ENCODE assay signal across 20 cellular contexts in the genomic region with DNA sequence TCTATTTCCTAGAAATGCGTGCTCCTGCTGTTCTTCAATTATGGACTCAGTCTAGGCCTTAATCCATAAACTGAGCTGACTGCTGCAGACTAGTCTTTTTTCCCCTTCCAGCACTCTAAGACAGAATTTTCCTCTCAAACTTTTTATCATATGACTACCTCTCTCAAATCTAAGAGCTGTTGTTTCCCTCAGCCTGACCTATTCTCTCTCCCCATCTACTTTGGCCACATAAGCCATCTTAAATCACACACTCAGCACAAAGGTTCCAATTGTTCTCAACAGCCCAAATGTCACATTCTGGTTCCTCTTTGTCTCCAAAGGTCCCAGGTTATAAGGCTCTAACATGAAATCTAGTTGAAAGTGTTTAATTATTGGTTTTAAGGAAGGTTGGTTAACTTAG.
A peak's percentile ranks its signal among the peaks of the same experiment; 100 is the strongest.
DNase-seq lines count a peak whose midpoint lies in the region; TF ChIP-seq lines count a peak whose summit lies in the region.
"Had no signal": no experiment of that assay in that cellular context is flagged by ENCODE, and none has a peak within 500 bp of the region (broad histone marks: within the 10 kb centered on the region; RNA-seq: fewer than 3 reads in every experiment).

No MANE protein-coding gene starts in this region.

- H3K4me3 ChIP-seq in neural progenitor cell (no peak overlapping the region), testis (no peak overlapping the region), PC-9 (no peak overlapping the region)
- H3K4me3 ChIP-seq: A549, SJSA1 had no signal

- H3K27ac ChIP-seq in neural progenitor cell: no peak overlapping the region
- no peak overlapping the region for H3K27ac ChIP-seq in testis
- no peak overlapping the region for H3K27ac ChIP-seq in PC-9
- H3K27ac ChIP-seq: A549, SJSA1 had no signal

- H3K4me3 Mint-ChIP-seq in glutamatergic neuron (ENCODE audit: unreplicated experiment) (peak overlapping the region; percentile 47), neural progenitor cell (no peak overlapping the region), endothelial cell (ENCODE audit: unreplicated experiment) (no peak overlapping the region)
- H3K4me3 Mint-ChIP-seq: CD4-positive, alpha-beta memory T cell had no signal

- 81 to 94% methylated on average over 1 of the region's 1 CpG for WGBS in testis, 2 donors

- H2AFZ ChIP-seq in neural progenitor cell (replicated peaks): peak overlapping the region; percentile 80
- no peak overlapping the region for H2AFZ ChIP-seq in PC-9

- H3K79me2 ChIP-seq in neural progenitor cell (ENCODE audit: low read depth): no peaks in the 10 kb centered on the region
- no peaks in the 10 kb centered on the region for H3K79me2 ChIP-seq in PC-9 (ENCODE audit: low read depth)

- H3K27me3 Mint-ChIP-seq in glutamatergic neuron (ENCODE audit: unreplicated experiment) (peaks cover 2% of the 10 kb centered on the region), neural progenitor cell (ENCODE audit: insufficient read depth, low read depth) (no peaks in the 10 kb centered on the region), endothelial cell (ENCODE audit: unreplicated experiment) (peaks cover 3% of the 10 kb centered on the region)
- H3K27me3 Mint-ChIP-seq: CD4-positive, alpha-beta memory T cell had no signal

- H3F3A ChIP-seq in neural progenitor cell (ENCODE audit: low read depth) (no peaks in the 10 kb centered on the region), PC-9 (ENCODE audit: insufficient read depth, low read depth) (no peaks in the 10 kb centered on the region)

- no peak overlapping the region for H3K9ac ChIP-seq in neural progenitor cell

- DNase-seq in SK-MEL-5 (ENCODE audit: low read depth, low spot score) (peak; percentile 82), glutamatergic neuron (no peak), neural progenitor cell (ENCODE audit: low spot score) (peak; percentile 9), endothelial cell (ENCODE audit: low spot score) (no peak), SHP77 (lab: John Stamatoyannopoulos, UW) (no peak), testis (no peak), PC-9 (no peak)
- DNase-seq: CD4-positive, alpha-beta memory T cell; COR-L47; EL; GF-D8; Kasumi-1; NCI-H1092 treated with DMSO at 0.1 percent for 48 hours; NCI-H1436 treated with DMSO at 0.1 percent for 48 hours; NCI-H187 treated with DMSO at 0.1 percent for 48 hours; NCI-H82; NK-92 treated with Interleukin-12 subunit alpha and Interleukin-12 subunit beta, amount 100 ng/mL, for 24 hours; PC-3 had no signal

- H3K27me3 ChIP-seq in neural progenitor cell: no peaks in the 10 kb centered on the region
- H3K27me3 ChIP-seq in testis: no peaks in the 10 kb centered on the region
- no peaks in the 10 kb centered on the region for H3K27me3 ChIP-seq in PC-9 (ENCODE audit: insufficient read depth, low read depth)
- H3K27me3 ChIP-seq: SJSA1 had no signal

- in situ Hi-C loops in SK-MEL-5 (cut with HindIII; ENCODE audit: low pct_unique_long_range_greater_than_20kb, low sequenced_read_pairs): no loop called here

- intact Hi-C loops in testis (cut with DNase I; ENCODE audit: low total_unique reads) (no loop called here), PC-9 (cut with micrococcal nuclease; ENCODE audit: unreplicated experiment) (no loop called here)

- H3K9me3 Mint-ChIP-seq in glutamatergic neuron (ENCODE audit: unreplicated experiment): peaks cover 5% of the 10 kb centered on the region
- H3K9me3 Mint-ChIP-seq in neural progenitor cell: no peaks in the 10 kb centered on the region
- H3K9me3 Mint-ChIP-seq in endothelial cell (ENCODE audit: unreplicated experiment): no peaks in the 10 kb centered on the region
- H3K9me3 Mint-ChIP-seq: CD4-positive, alpha-beta memory T cell had no signal

- H3K27ac Mint-ChIP-seq in glutamatergic neuron (ENCODE audit: unreplicated experiment): peak overlapping the region; percentile 93
- peak overlapping the region; percentile 74 for H3K27ac Mint-ChIP-seq in neural progenitor cell
- no peak overlapping the region for H3K27ac Mint-ChIP-seq in endothelial cell (ENCODE audit: unreplicated experiment)
- H3K27ac Mint-ChIP-seq: CD4-positive, alpha-beta memory T cell had no signal

- no peaks in the 10 kb centered on the region for H4K20me1 ChIP-seq in neural progenitor cell (ENCODE audit: low read depth)
- H4K20me1 ChIP-seq in PC-9 (ENCODE audit: insufficient read depth): no peaks in the 10 kb centered on the region

- no peaks in the 10 kb centered on the region for H3K9me3 ChIP-seq in neural progenitor cell (ENCODE audit: low read depth)
- H3K9me3 ChIP-seq in testis: no peaks in the 10 kb centered on the region
- no peaks in the 10 kb centered on the region for H3K9me3 ChIP-seq in PC-9 (ENCODE audit: insufficient read depth, low read depth)
- H3K9me3 ChIP-seq: A549, SJSA1 had no signal

- POLR2A ChIA-PET in PC-9 (lab: Charles Lee; ENCODE audit: unreplicated experiment): interaction anchor here (0.6 kb wide), 1 partner anchor 197 kb away, joined by 4 read pairs; no protein-coding TSS in a partner anchor

- H3K36me3 Mint-ChIP-seq in glutamatergic neuron (ENCODE audit: unreplicated experiment) (peaks cover 4% of the 10 kb centered on the region), neural progenitor cell (no peaks in the 10 kb centered on the region), endothelial cell (ENCODE audit: low read depth, unreplicated experiment) (no peaks in the 10 kb centered on the region)
- H3K36me3 Mint-ChIP-seq: CD4-positive, alpha-beta memory T cell had no signal

- H3K36me3 ChIP-seq in neural progenitor cell (no peaks in the 10 kb centered on the region), testis (ENCODE audit: low read depth, missing control alignments) (no peaks in the 10 kb centered on the region), PC-9 (ENCODE audit: low read depth) (no peaks in the 10 kb centered on the region)
- H3K36me3 ChIP-seq: SJSA1 had no signal

- no peaks in the 10 kb centered on the region for H3K9me2 ChIP-seq in PC-9 (ENCODE audit: insufficient read depth)

- CTCF ChIA-PET in PC-9 (lab: Charles Lee): no interaction called here

- no peak for TF ChIP-seq POLR2A in testis (IDR thresholded peaks at IDR 0.05)

- H3K4me1 ChIP-seq in neural progenitor cell: peaks cover 7% of the 10 kb centered on the region
- no peaks in the 10 kb centered on the region for H3K4me1 ChIP-seq in testis
- H3K4me1 ChIP-seq in PC-9 (replicated peaks; ENCODE audit: insufficient read depth): no peaks in the 10 kb centered on the region
- H3K4me1 ChIP-seq: A549, SJSA1 had no signal

- H3K4me2 ChIP-seq in neural progenitor cell (no peak overlapping the region), PC-9 (no peak overlapping the region)
- H3K4me2 ChIP-seq: A549 had no signal

- BruUV-seq in PC-9 (replicated peaks; lab: Mats Ljungman, UMichigan): no TSS peak

- peaks cover 41% of the 10 kb centered on the region for H3K4me1 Mint-ChIP-seq in glutamatergic neuron (ENCODE audit: low read depth, unreplicated experiment)
- peaks cover 9% of the 10 kb centered on the region for H3K4me1 Mint-ChIP-seq in neural progenitor cell
- no peaks in the 10 kb centered on the region for H3K4me1 Mint-ChIP-seq in endothelial cell (ENCODE audit: unreplicated experiment)

- TF ChIP-seq CTCF in glutamatergic neuron (IDR thresholded peaks at IDR 0.05; ENCODE audit: partially characterized antibody, unreplicated experiment): no peak
- no peak for TF ChIP-seq CTCF in neural progenitor cell (IDR thresholded peaks at IDR 0.05)
- no peak for TF ChIP-seq CTCF in endothelial cell (IDR thresholded peaks at IDR 0.05; ENCODE audit: unreplicated experiment)
- no peak for TF ChIP-seq CTCF in testis (IDR thresholded peaks at IDR 0.05)
- TF ChIP-seq CTCF in PC-9 (conservative IDR thresholded peaks at IDR 0.05): no peak

Comparison
In these comparisons a context has a peak if more than half of its experiments do, and no peak if none do; other contexts are left out.
1. DNase-seq: peak in SK-MEL-5 (single experiment) and neural progenitor cell (single experiment); none in glutamatergic neuron (single experiment), endothelial cell (single experiment), SHP77 (0 of 2), testis (single experiment) and PC-9 (0 of 2).